Comparison of ENCODE assay signal across 8 cellular contexts in genomic region chr6:33126101-33126714, GRCh38. TPM values are rescaled to one million over a fixed set of nuclear protein-coding genes. Genes with fewer than 3 reads are reported as not detected.
DNase-seq lines count a peak whose midpoint lies in the region; ATAC-seq and TF ChIP-seq lines count a peak whose summit lies in the region.

No MANE protein-coding gene starts in this region.

- no peak overlapping the region for H3K4me3 Mint-ChIP-seq in activated CD8-positive, alpha-beta T cell treated with anti-CD3 and anti-CD28 coated beads, Interleukin-2, amount 10 ng/mL, durations not matched to agents 7 days and 5 days
- H3K4me3 Mint-ChIP-seq in naive thymus-derived CD8-positive, alpha-beta T cell, result no peak overlapping the region

- DNase-seq in NCI-H526 treated with DMSO at 0.1 percent for 48 hours (lab: John Stamatoyannopoulos, UW) (peak; percentile 63), epithelial cell of proximal tubule (ENCODE audit: low read depth) (no peak), superior temporal gyrus (ENCODE audit: extremely low spot score) (peak; percentile 72), NCI-H345 (lab: John Stamatoyannopoulos, UW) (no peak)
- DNase-seq in activated CD8-positive, alpha-beta T cell treated with anti-CD3 and anti-CD28 coated beads, Interleukin-2, amount 10 ng/mL, durations not matched to agents 7 days and 5 days, result peak; percentile 78
- peak; percentile 19 to 72 (median 43) for DNase-seq in naive thymus-derived CD8-positive, alpha-beta T cell

- H3K9me3 Mint-ChIP-seq in activated CD8-positive, alpha-beta T cell treated with anti-CD3 and anti-CD28 coated beads, Interleukin-2, amount 10 ng/mL, durations not matched to agents 7 days and 5 days (ENCODE audit: insufficient read depth), result peaks cover 6% of the 10 kb centered on the region
- peaks cover 2 to 12% (median 10%) of the 10 kb centered on the region in 9 donors for H3K9me3 Mint-ChIP-seq in naive thymus-derived CD8-positive, alpha-beta T cell

- POLR2A ChIA-PET in activated CD8-positive, alpha-beta T cell treated with anti-CD3 and anti-CD28 coated beads, Interleukin-2, amount 10 ng/mL, durations not matched to agents 7 days and 5 days (lab: Charles Lee), result no interaction called here
- POLR2A ChIA-PET in naive thymus-derived CD8-positive, alpha-beta T cell (lab: Charles Lee), result no interaction called here

- no peak overlapping the region for H3K27ac Mint-ChIP-seq in activated CD8-positive, alpha-beta T cell treated with anti-CD3 and anti-CD28 coated beads, Interleukin-2, amount 10 ng/mL, durations not matched to agents 7 days and 5 days
- peak overlapping the region in 1 of 10 donors; percentile 7 for H3K27ac Mint-ChIP-seq in naive thymus-derived CD8-positive, alpha-beta T cell

- H3K4me3 ChIP-seq in epithelial cell of proximal tubule (ENCODE audit: low read depth, low read length), result no peak overlapping the region

- TF ChIP-seq CTCF in GM12872 (IDR thresholded peaks at IDR 0.05; ENCODE audit: insufficient read depth, low read depth, low read length) (peak; percentile 86), epithelial cell of proximal tubule (conservative IDR thresholded peaks at IDR 0.05; ENCODE audit: low read depth, low read length) (peak; percentile 81)

- CTCF ChIA-PET in activated CD8-positive, alpha-beta T cell treated with anti-CD3 and anti-CD28 coated beads, Interleukin-2, amount 10 ng/mL, durations not matched to agents 7 days and 5 days (lab: Charles Lee), result interaction anchor here (0.6 to 9.5 kb wide), 37 partner anchors 8 to 238 kb away, joined by 3 to 135 read pairs (median 4); partner anchors contain the start of genes B3GALT4, HLA-DOA, PFDN6 and RING1

- H3K4me1 Mint-ChIP-seq in activated CD8-positive, alpha-beta T cell treated with anti-CD3 and anti-CD28 coated beads, Interleukin-2, amount 10 ng/mL, durations not matched to agents 7 days and 5 days (ENCODE audit: low read depth), result peaks cover 5% of the 10 kb centered on the region
- H3K4me1 Mint-ChIP-seq in naive thymus-derived CD8-positive, alpha-beta T cell, result peaks cover 0 to 3% (median 1%) of the 10 kb centered on the region in 4 donors

- peaks cover 30% of the 10 kb centered on the region for H3K27me3 Mint-ChIP-seq in activated CD8-positive, alpha-beta T cell treated with anti-CD3 and anti-CD28 coated beads, Interleukin-2, amount 10 ng/mL, durations not matched to agents 7 days and 5 days (ENCODE audit: low read depth)
- H3K27me3 Mint-ChIP-seq in naive thymus-derived CD8-positive, alpha-beta T cell, result peaks cover 5 to 19% (median 9%) of the 10 kb centered on the region in 5 donors

- peak; percentile 84 for ATAC-seq in activated CD8-positive, alpha-beta T cell treated with anti-CD3 and anti-CD28 coated beads, Interleukin-2, amount 10 ng/mL, durations not matched to agents 7 days and 5 days
- peak in 1 of 2 donors; percentile 59 for ATAC-seq in naive thymus-derived CD8-positive, alpha-beta T cell
- ATAC-seq in GM21423 (IDR thresholded peaks at IDR 0.05; ENCODE audit: unreplicated experiment), result no peak

- H3K36me3 Mint-ChIP-seq in activated CD8-positive, alpha-beta T cell treated with anti-CD3 and anti-CD28 coated beads, Interleukin-2, amount 10 ng/mL, durations not matched to agents 7 days and 5 days (ENCODE audit: low read depth), result peaks cover 2% of the 10 kb centered on the region
- H3K36me3 Mint-ChIP-seq in naive thymus-derived CD8-positive, alpha-beta T cell, result peaks cover 0 to 10% (median 4%) of the 10 kb centered on the region in 3 donors

RNA-seq across cellular contexts. Expression of gene HLA-DPB1, which starts 50.4 kb away (rescaled TPM):
- 10 to 100 TPM; 21.0 to 22.8 TPM for total RNA-seq in activated CD8-positive, alpha-beta T cell treated with anti-CD3 and anti-CD28 coated beads, Interleukin-2, amount 10 ng/mL, durations not matched to agents 7 days and 5 days
- 49.4 and 52.3 TPM in 2 replicates for total RNA-seq in epithelial cell of proximal tubule
- 10 to 100 TPM; 42.8 to 44.0 TPM for total RNA-seq in naive thymus-derived CD8-positive, alpha-beta T cell
- polyA plus RNA-seq in naive thymus-derived CD8-positive, alpha-beta T cell, result 100 to 1,000 TPM in 2 of 3 donors, 10 to 100 TPM in 1; 62.2 to 228 (median 186) TPM

RNA-seq across cellular contexts. Expression of gene HLA-DPA1, which starts 52.8 kb away (rescaled TPM):
- total RNA-seq in activated CD8-positive, alpha-beta T cell treated with anti-CD3 and anti-CD28 coated beads, Interleukin-2, amount 10 ng/mL, durations not matched to agents 7 days and 5 days, result 10 to 100 TPM; 39.1 to 40.0 TPM
- 6.8 and 7.1 TPM in 2 replicates for total RNA-seq in epithelial cell of proximal tubule
- total RNA-seq in naive thymus-derived CD8-positive, alpha-beta T cell, result 10 to 100 TPM; 32.6 to 35.9 TPM
- polyA plus RNA-seq in naive thymus-derived CD8-positive, alpha-beta T cell, result 100 to 1,000 TPM in 1 of 3 donors, 10 to 100 TPM in 2; 19.5 to 121 (median 77.1) TPM

Comparison
In these comparisons a context has a peak if more than half of its experiments do, and no peak if none do; other contexts are left out.
1. DNase-seq: peak in NCI-H526 treated with DMSO at 0.1 percent for 48 hours (single experiment), activated CD8-positive, alpha-beta T cell treated with anti-CD3 and anti-CD28 coated beads, Interleukin-2, amount 10 ng/mL, durations not matched to agents 7 days and 5 days (single experiment), naive thymus-derived CD8-positive, alpha-beta T cell (10 of 10) and superior temporal gyrus (single experiment); none in epithelial cell of proximal tubule (single experiment) and NCI-H345 (single experiment).